18 cellular contexts compared by ENCODE assay signal in the genomic region with DNA sequence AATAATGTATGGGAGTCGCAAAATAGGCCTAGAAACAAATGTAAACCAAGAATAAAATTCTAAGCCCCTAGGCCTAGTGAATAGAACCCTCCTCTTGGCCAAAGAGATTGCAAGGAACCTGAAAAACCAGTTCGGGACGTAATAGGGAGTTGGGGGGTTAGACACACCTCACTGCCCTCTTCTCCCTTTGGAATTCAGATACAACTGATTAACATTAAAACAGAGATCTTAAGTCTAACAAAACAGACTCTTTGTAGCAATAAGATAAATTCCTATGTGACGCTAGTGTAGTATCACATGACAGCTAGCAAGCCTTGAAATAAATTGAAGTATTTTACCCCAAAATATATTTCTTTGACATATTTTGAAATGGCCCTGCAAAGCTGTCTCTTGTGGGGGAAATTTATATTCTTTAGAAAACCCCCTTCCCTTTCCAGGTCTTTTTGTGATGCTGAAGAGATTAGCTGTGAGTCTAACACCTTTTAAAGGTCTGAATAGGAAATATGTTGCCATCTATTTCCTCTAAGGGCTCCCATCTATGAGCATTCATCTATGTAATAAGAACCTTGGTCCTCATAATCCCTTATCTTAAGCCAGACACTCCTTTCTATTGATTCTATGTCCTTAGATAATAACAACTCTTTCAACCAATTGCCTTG.
"Had no signal": no experiment of that assay in that cellular context is flagged by ENCODE, and none has a peak within 500 bp of the region (broad histone marks: within the 10 kb centered on the region; RNA-seq: fewer than 3 reads in every experiment).

No MANE protein-coding gene starts in this region.

- H3K36me3 Mint-ChIP-seq: activated CD8-positive, alpha-beta memory T cell treated with anti-CD3 and anti-CD28 coated beads, Interleukin-2, amount 10 ng/mL, durations not matched to agents 7 days and 5 days; activated naive CD4-positive, alpha-beta T cell treated with anti-CD3 and anti-CD28 coated beads, Interleukin-2, amount 50 U/mL, for 24 hours; naive B cell had no signal

- H3K27me3 Mint-ChIP-seq: activated CD8-positive, alpha-beta memory T cell treated with anti-CD3 and anti-CD28 coated beads, Interleukin-2, amount 10 ng/mL, durations not matched to agents 7 days and 5 days; activated naive CD4-positive, alpha-beta T cell treated with anti-CD3 and anti-CD28 coated beads, Interleukin-2, amount 50 U/mL, for 24 hours; activated T-cell treated with anti-CD3 and anti-CD28 coated beads, Interleukin-2, amount 50 U/mL, for 24 hours; naive B cell had no signal

- DNase-seq: activated CD4-positive, alpha-beta T cell treated with anti-CD3 and anti-CD28 coated beads for 1 hour; activated CD4-positive, alpha-beta T cell treated with anti-CD3 and anti-CD28 coated beads, Interleukin-2, amount 50 U/mL, for 48 hours; activated CD8-positive, alpha-beta memory T cell treated with anti-CD3 and anti-CD28 coated beads, Interleukin-2, amount 10 ng/mL, durations not matched to agents 7 days and 5 days; activated effector memory CD4-positive, alpha-beta T cell treated with Interleukin-2 at 50 U/mL for 16 hours; activated T-cell treated with anti-CD3 and anti-CD28 coated beads, Interleukin-2, amount 50 U/mL, for 24 hours; amniotic stem cell; body of pancreas; central memory CD4-positive, alpha-beta T cell; cortex of kidney; effector memory CD4-positive, alpha-beta T cell; hippocampal formation; kidney; lower lobe of right lung; naive B cell; right cardiac atrium; small intestine; T-helper 9 cell had no signal

- H3K27ac Mint-ChIP-seq: activated CD8-positive, alpha-beta memory T cell treated with anti-CD3 and anti-CD28 coated beads, Interleukin-2, amount 10 ng/mL, durations not matched to agents 7 days and 5 days; activated naive CD4-positive, alpha-beta T cell treated with anti-CD3 and anti-CD28 coated beads, Interleukin-2, amount 50 U/mL, for 24 hours; activated T-cell treated with anti-CD3 and anti-CD28 coated beads, Interleukin-2, amount 50 U/mL, for 24 hours; naive B cell had no signal

- H3K9me3 Mint-ChIP-seq: activated naive CD4-positive, alpha-beta T cell treated with anti-CD3 and anti-CD28 coated beads, Interleukin-2, amount 50 U/mL, for 24 hours; activated T-cell treated with anti-CD3 and anti-CD28 coated beads, Interleukin-2, amount 50 U/mL, for 24 hours had no signal

- H3K4me1 Mint-ChIP-seq: activated CD8-positive, alpha-beta memory T cell treated with anti-CD3 and anti-CD28 coated beads, Interleukin-2, amount 10 ng/mL, durations not matched to agents 7 days and 5 days; activated naive CD4-positive, alpha-beta T cell treated with anti-CD3 and anti-CD28 coated beads, Interleukin-2, amount 50 U/mL, for 24 hours; naive B cell had no signal

- H3K4me3 Mint-ChIP-seq: activated CD8-positive, alpha-beta memory T cell treated with anti-CD3 and anti-CD28 coated beads, Interleukin-2, amount 10 ng/mL, durations not matched to agents 7 days and 5 days; activated naive CD4-positive, alpha-beta T cell treated with anti-CD3 and anti-CD28 coated beads, Interleukin-2, amount 50 U/mL, for 24 hours; activated T-cell treated with anti-CD3 and anti-CD28 coated beads, Interleukin-2, amount 50 U/mL, for 24 hours; naive B cell had no signal

- ATAC-seq: activated CD8-positive, alpha-beta memory T cell treated with anti-CD3 and anti-CD28 coated beads, Interleukin-2, amount 10 ng/mL, durations not matched to agents 7 days and 5 days; body of pancreas; lower lobe of right lung; right cardiac atrium had no signal
